1 cellular context compared by ENCODE assay signal in the genomic region with DNA sequence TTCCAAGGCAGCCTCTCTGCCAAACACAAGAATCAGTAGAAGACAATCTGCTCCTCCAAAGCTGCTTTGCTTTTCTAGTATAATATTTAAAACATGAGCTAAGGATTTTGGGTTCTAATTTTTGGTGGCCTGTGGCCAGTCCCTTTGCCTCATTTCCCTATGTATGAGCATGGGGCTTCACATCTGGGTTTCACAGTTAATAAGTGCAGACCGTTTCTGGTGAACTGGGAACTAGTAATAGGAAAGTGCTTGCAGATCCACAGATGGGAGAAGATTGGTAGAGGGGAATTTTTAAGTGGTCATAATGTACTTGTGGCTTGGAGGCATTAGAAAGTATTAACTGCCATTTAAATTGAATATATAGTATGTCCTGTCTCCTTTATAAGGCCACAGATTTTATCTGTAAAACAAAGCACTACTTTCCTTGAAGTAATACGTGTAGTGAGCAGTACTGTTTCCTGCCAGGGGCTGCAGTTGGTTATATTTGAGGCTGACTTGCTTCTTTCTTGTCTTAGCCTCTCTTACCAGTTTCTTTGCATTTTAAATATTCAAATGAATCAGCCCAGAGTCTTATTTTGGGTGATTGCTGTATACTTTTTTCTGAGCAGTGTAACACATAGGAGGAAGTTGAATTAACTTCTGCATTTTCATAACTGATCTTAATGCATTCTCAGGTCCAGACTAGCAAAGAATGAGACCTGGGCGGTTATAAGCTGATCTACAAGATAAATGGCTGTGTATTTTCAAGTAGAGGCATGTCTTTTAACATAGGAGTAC.
TF ChIP-seq lines count a peak whose summit lies in the region.

No MANE protein-coding gene starts in this region.

TF ChIP-seq in H1, 55 proteins besides CTCF, POLR2A, EP300 and RAD21:
- no peak for TF ChIP-seq MAFK (IDR thresholded peaks at IDR 0.05; ENCODE audit: low read depth, low read length)
- no peak for TF ChIP-seq BRCA1 (IDR thresholded peaks at IDR 0.05; ENCODE audit: low read depth, low read length)
- no peak for TF ChIP-seq BACH1 (IDR thresholded peaks at IDR 0.05; ENCODE audit: low read length)
- TF ChIP-seq ZNF274 (IDR thresholded peaks at IDR 0.05; ENCODE audit: borderline replicate concordance, extremely low read depth, low read length), result no peak
- TF ChIP-seq TEAD4 (IDR thresholded peaks at IDR 0.05; ENCODE audit: low read depth, low read length), result no peak
TF ChIP-seq in H1: peak in this region for 0.
